Comparison of ENCODE assay signal across 1 cellular context in the genomic region with DNA sequence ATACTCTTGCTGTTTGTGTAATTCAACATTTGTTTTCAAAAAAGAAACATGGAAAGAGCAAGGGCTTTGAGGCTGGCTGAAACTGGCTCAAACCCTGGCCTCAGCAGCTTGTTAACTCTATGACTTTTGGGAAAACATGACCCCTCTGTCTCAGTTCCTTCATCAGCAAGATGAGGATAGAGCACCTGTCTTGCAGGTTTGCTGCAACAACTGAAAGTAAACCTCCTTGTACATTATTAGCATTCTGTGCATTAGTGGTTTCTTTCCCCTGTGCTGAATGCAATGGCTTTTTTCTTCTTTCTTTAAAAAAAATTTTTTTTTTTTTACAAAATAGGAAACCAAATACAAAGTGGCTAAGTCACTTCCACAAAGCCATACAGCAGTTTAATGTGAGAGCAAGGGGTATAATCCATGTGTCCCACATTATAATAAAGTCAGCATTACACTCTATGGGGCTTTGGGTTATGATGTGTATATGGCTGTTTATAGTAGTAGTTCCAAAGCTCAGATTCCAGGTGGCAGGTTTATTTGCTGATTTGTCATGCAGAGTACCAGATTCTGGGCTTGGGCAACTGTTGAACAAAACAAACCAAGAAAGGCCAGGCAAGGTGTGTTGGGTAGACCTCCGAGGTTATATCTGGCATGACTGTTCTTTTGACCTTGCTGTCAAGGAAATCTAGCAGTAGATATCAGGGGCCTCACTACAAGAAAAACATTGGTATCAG.
TF ChIP-seq lines count a peak whose summit lies in the region.

No MANE protein-coding gene starts in this region.

TF ChIP-seq in GM23338, 12 proteins besides CTCF, POLR2A, EP300 and RAD21 (continued from another document):
- TF ChIP-seq, protein P1, sequence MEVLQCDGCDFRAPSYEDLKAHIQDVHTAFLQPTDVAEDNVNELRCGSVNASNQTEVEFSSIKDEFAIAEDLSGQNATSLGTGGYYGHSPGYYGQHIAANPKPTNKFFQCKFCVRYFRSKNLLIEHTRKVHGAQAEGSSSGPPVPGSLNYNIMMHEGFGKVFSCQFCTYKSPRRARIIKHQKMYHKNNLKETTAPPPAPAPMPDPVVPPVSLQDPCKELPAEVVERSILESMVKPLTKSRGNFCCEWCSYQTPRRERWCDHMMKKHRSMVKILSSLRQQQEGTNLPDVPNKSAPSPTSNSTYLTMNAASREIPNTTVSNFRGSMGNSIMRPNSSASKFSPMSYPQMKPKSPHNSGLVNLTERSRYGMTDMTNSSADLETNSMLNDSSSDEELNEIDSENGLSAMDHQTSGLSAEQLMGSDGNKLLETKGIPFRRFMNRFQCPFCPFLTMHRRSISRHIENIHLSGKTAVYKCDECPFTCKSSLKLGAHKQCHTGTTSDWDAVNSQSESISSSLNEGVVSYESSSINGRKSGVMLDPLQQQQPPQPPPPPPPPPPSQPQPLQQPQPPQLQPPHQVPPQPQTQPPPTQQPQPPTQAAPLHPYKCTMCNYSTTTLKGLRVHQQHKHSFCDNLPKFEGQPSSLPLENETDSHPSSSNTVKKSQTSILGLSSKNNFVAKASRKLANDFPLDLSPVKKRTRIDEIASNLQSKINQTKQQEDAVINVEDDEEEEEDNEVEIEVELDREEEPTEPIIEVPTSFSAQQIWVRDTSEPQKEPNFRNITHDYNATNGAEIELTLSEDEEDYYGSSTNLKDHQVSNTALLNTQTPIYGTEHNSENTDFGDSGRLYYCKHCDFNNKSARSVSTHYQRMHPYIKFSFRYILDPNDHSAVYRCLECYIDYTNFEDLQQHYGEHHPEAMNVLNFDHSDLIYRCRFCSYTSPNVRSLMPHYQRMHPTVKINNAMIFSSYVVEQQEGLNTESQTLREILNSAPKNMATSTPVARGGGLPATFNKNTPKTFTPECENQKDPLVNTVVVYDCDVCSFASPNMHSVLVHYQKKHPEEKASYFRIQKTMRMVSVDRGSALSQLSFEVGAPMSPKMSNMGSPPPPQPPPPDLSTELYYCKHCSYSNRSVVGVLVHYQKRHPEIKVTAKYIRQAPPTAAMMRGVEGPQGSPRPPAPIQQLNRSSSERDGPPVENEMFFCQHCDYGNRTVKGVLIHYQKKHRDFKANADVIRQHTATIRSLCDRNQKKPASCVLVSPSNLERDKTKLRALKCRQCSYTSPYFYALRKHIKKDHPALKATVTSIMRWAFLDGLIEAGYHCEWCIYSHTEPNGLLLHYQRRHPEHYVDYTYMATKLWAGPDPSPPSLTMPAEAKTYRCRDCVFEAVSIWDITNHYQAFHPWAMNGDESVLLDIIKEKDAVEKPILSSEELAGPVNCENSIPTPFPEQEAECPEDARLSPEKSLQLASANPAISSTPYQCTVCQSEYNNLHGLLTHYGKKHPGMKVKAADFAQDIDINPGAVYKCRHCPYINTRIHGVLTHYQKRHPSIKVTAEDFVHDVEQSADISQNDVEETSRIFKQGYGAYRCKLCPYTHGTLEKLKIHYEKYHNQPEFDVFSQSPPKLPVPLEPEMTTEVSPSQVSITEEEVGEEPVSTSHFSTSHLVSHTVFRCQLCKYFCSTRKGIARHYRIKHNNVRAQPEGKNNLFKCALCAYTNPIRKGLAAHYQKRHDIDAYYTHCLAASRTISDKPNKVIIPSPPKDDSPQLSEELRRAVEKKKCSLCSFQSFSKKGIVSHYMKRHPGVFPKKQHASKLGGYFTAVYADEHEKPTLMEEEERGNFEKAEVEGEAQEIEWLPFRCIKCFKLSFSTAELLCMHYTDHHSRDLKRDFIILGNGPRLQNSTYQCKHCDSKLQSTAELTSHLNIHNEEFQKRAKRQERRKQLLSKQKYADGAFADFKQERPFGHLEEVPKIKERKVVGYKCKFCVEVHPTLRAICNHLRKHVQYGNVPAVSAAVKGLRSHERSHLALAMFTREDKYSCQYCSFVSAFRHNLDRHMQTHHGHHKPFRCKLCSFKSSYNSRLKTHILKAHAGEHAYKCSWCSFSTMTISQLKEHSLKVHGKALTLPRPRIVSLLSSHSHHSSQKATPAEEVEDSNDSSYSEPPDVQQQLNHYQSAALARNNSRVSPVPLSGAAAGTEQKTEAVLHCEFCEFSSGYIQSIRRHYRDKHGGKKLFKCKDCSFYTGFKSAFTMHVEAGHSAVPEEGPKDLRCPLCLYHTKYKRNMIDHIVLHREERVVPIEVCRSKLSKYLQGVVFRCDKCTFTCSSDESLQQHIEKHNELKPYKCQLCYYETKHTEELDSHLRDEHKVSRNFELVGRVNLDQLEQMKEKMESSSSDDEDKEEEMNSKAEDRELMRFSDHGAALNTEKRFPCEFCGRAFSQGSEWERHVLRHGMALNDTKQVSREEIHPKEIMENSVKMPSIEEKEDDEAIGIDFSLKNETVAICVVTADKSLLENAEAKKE (CRISPR knock-in tag; IDR thresholded peaks at IDR 0.05): no peak
- no peak for TF ChIP-seq ZNF331 (CRISPR knock-in tag; IDR thresholded peaks at IDR 0.05; ENCODE audit: low read depth)
- TF ChIP-seq NANOG (IDR thresholded peaks at IDR 0.05; ENCODE audit: borderline replicate concordance): no peak
- TF ChIP-seq EZH2phosphoT487 (IDR thresholded peaks at IDR 0.05; ENCODE audit: unreplicated experiment): no peak
- TF ChIP-seq, protein P2, sequence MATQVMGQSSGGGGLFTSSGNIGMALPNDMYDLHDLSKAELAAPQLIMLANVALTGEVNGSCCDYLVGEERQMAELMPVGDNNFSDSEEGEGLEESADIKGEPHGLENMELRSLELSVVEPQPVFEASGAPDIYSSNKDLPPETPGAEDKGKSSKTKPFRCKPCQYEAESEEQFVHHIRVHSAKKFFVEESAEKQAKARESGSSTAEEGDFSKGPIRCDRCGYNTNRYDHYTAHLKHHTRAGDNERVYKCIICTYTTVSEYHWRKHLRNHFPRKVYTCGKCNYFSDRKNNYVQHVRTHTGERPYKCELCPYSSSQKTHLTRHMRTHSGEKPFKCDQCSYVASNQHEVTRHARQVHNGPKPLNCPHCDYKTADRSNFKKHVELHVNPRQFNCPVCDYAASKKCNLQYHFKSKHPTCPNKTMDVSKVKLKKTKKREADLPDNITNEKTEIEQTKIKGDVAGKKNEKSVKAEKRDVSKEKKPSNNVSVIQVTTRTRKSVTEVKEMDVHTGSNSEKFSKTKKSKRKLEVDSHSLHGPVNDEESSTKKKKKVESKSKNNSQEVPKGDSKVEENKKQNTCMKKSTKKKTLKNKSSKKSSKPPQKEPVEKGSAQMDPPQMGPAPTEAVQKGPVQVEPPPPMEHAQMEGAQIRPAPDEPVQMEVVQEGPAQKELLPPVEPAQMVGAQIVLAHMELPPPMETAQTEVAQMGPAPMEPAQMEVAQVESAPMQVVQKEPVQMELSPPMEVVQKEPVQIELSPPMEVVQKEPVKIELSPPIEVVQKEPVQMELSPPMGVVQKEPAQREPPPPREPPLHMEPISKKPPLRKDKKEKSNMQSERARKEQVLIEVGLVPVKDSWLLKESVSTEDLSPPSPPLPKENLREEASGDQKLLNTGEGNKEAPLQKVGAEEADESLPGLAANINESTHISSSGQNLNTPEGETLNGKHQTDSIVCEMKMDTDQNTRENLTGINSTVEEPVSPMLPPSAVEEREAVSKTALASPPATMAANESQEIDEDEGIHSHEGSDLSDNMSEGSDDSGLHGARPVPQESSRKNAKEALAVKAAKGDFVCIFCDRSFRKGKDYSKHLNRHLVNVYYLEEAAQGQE (IDR thresholded peaks at IDR 0.05; ENCODE audit: unreplicated experiment): no peak
- TF ChIP-seq CREB1 (CRISPR knock-in tag; IDR thresholded peaks at IDR 0.05; ENCODE audit: low read depth): no peak
- TF ChIP-seq EZH2 (IDR thresholded peaks at IDR 0.05; ENCODE audit: low read depth, unreplicated experiment): no peak
- TF ChIP-seq JUNB (IDR thresholded peaks at IDR 0.05; ENCODE audit: unreplicated experiment): no peak
- TF ChIP-seq, protein P3, sequence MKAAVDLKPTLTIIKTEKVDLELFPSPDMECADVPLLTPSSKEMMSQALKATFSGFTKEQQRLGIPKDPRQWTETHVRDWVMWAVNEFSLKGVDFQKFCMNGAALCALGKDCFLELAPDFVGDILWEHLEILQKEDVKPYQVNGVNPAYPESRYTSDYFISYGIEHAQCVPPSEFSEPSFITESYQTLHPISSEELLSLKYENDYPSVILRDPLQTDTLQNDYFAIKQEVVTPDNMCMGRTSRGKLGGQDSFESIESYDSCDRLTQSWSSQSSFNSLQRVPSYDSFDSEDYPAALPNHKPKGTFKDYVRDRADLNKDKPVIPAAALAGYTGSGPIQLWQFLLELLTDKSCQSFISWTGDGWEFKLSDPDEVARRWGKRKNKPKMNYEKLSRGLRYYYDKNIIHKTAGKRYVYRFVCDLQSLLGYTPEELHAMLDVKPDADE (IDR thresholded peaks at IDR 0.05): no peak
- no peak for TF ChIP-seq ZNF114 (CRISPR knock-in tag; IDR thresholded peaks at IDR 0.05)
TF ChIP-seq in GM23338: peak in this region for 0.
